ENCODE assay signal across 28 cellular contexts in the genomic region with DNA sequence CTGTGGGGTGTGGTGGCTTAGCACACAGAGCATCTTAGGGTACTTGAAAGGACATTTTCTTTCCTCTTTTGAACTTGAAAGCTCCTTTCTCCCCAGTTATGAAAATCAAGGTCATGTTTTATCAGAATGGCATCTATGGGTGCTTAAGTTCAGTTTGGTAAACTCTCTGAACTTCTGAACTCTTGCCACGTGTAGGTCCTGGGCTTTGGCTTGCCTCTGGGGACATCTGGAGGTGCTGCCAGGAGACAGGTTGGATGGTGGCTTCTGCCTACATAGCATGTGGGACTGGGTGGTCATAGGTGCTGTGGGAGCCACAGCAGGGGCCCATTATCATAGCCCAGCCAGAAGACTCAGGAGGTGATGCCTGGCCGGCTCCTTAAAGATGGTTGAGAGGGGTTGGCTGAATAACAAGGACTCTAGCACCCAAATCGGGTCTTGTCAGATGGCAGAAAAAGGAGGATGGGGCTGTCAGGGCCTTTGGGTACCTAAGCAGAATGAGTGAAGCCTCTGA. TPM values are rescaled to one million over a fixed set of nuclear protein-coding genes. Genes with fewer than 3 reads are reported as not detected.
DNase-seq lines count a peak whose midpoint lies in the region; ATAC-seq, FAIRE-seq and TF ChIP-seq lines count a peak whose summit lies in the region.
"Had no signal": no experiment of that assay in that cellular context is flagged by ENCODE, and none has a peak within 500 bp of the region (broad histone marks: within the 10 kb centered on the region; RNA-seq: fewer than 3 reads in every experiment).

No MANE protein-coding gene starts in this region.

- in situ Hi-C loops in gastrocnemius medialis (cut with MboI; ENCODE audit: low sequenced_read_pairs in 4 of 4): no loop called here

- no peak overlapping the region for H3K4me3 ChIP-seq in CD4-positive, CD25-positive, alpha-beta regulatory T cell (ENCODE audit: low read depth, low read length)
- H3K4me3 ChIP-seq in bronchial epithelial cell (ENCODE audit: low read depth, low read length): no peak overlapping the region
- no peak overlapping the region for H3K4me3 ChIP-seq in gastrocnemius medialis
- H3K4me3 ChIP-seq: GM23248, K562 had no signal

- peaks cover 64% of the 10 kb centered on the region for H3K4me1 Mint-ChIP-seq in activated T-cell treated with anti-CD3 and anti-CD28 coated beads, Interleukin-2, amount 50 U/mL, for 72 hours (ENCODE audit: low read depth)
- peaks cover 16 to 48% (median 34%) of the 10 kb centered on the region in 4 donors for H3K4me1 Mint-ChIP-seq in CD4-positive, CD25-positive, alpha-beta regulatory T cell
- H3K4me1 Mint-ChIP-seq in Calu3 (ENCODE audit: low read depth, unreplicated experiment): peaks cover 19% of the 10 kb centered on the region

- no peaks in the 10 kb centered on the region for H3K27me3 Mint-ChIP-seq in activated T-cell treated with anti-CD3 and anti-CD28 coated beads, Interleukin-2, amount 50 U/mL, for 72 hours (ENCODE audit: low read depth)
- H3K27me3 Mint-ChIP-seq in CD4-positive, CD25-positive, alpha-beta regulatory T cell: no peaks in the 10 kb centered on the region
- H3K27me3 Mint-ChIP-seq in Calu3 (ENCODE audit: unreplicated experiment): no peaks in the 10 kb centered on the region
- H3K27me3 Mint-ChIP-seq: type B pancreatic cell had no signal

- no peaks in the 10 kb centered on the region for H3K9me3 Mint-ChIP-seq in activated T-cell treated with anti-CD3 and anti-CD28 coated beads, Interleukin-2, amount 50 U/mL, for 72 hours
- no peaks in the 10 kb centered on the region for H3K9me3 Mint-ChIP-seq in CD4-positive, CD25-positive, alpha-beta regulatory T cell
- no peaks in the 10 kb centered on the region for H3K9me3 Mint-ChIP-seq in Calu3 (ENCODE audit: low read depth, unreplicated experiment)
- H3K9me3 Mint-ChIP-seq: type B pancreatic cell had no signal

- no peak for DNase-seq in activated T-cell treated with anti-CD3 and anti-CD28 coated beads, Interleukin-2, amount 50 U/mL, for 72 hours
- DNase-seq in activated T-cell treated with anti-CD3 and anti-CD28 coated beads for 4 hours: no peak
- no peak for DNase-seq in CD4-positive, CD25-positive, alpha-beta regulatory T cell
- DNase-seq in bronchial epithelial cell (ENCODE audit: low read depth): no peak
- DNase-seq in posterior vena cava (ENCODE audit: low spot score): peak; percentile 56
- no peak for DNase-seq in Calu3
- no peak for DNase-seq in gastrocnemius medialis
- DNase-seq: activated CD4-positive, alpha-beta T cell treated with anti-CD3 and anti-CD28 coated beads for 4 hours; activated gamma-delta T cell; amniotic stem cell; brain microvascular endothelial cell; GM23248; NCI-H1105 treated with DMSO at 0.1 percent for 48 hours; NCI-H2029; NCI-H524 treated with DMSO at 0.1 percent for 48 hours; occipital lobe; PC-3; stimulated activated CD8-positive, alpha-beta memory T cell treated with anti-CD3 and anti-CD28 coated beads, Interleukin-4, amount 100 ng/mL, for 48 hours; substantia nigra had no signal

- no peaks in the 10 kb centered on the region for H3K27me3 ChIP-seq in CD4-positive, CD25-positive, alpha-beta regulatory T cell (ENCODE audit: control insufficient read depth, insufficient read depth, low read length)
- H3K27me3 ChIP-seq in bronchial epithelial cell (ENCODE audit: control insufficient read depth, insufficient read depth, low read length) (no peaks in the 10 kb centered on the region), gastrocnemius medialis (no peaks in the 10 kb centered on the region)
- H3K27me3 ChIP-seq: brain microvascular endothelial cell had no signal

- H3K36me3 Mint-ChIP-seq in activated T-cell treated with anti-CD3 and anti-CD28 coated beads, Interleukin-2, amount 50 U/mL, for 72 hours (ENCODE audit: insufficient read depth in 2 of 2): peaks cover 0 to 14% of the 10 kb centered on the region in 2 donors
- peaks cover 18% of the 10 kb centered on the region for H3K36me3 Mint-ChIP-seq in CD4-positive, CD25-positive, alpha-beta regulatory T cell
- H3K36me3 Mint-ChIP-seq in Calu3 (ENCODE audit: insufficient read depth, unreplicated experiment): peaks cover 33% of the 10 kb centered on the region

- intact Hi-C loops in posterior vena cava (cut with DNase I): no loop called here
- intact Hi-C loops in Calu3 (cut with micrococcal nuclease; ENCODE audit: unreplicated experiment): no loop called here
- intact Hi-C loops in gastrocnemius medialis (cut with DNase I; ENCODE audit: low total_unique reads): no loop called here

- TF ChIP-seq CTCF in bronchial epithelial cell (IDR thresholded peaks at IDR 0.05; ENCODE audit: insufficient read depth, low read length, severe bottlenecking) (no peak), Calu3 (IDR thresholded peaks at IDR 0.05; ENCODE audit: unreplicated experiment) (no peak), gastrocnemius medialis (IDR thresholded peaks at IDR 0.05 in 4 of 5, conservative IDR thresholded peaks at IDR 0.05 in 1 of 5) (no peak)

- no peak for TF ChIP-seq POLR2A in gastrocnemius medialis (IDR thresholded peaks at IDR 0.05)

- no peak overlapping the region for H3K4me3 Mint-ChIP-seq in activated T-cell treated with anti-CD3 and anti-CD28 coated beads, Interleukin-2, amount 50 U/mL, for 72 hours
- no peak overlapping the region for H3K4me3 Mint-ChIP-seq in CD4-positive, CD25-positive, alpha-beta regulatory T cell
- H3K4me3 Mint-ChIP-seq in Calu3 (ENCODE audit: low read depth, unreplicated experiment): no peak overlapping the region
- H3K4me3 Mint-ChIP-seq: type B pancreatic cell had no signal

- H3K27ac Mint-ChIP-seq in activated T-cell treated with anti-CD3 and anti-CD28 coated beads, Interleukin-2, amount 50 U/mL, for 72 hours: peak overlapping the region; percentile 49
- H3K27ac Mint-ChIP-seq in CD4-positive, CD25-positive, alpha-beta regulatory T cell: peak overlapping the region in 2 of 3 donors; percentile 56 to 66
- no peak overlapping the region for H3K27ac Mint-ChIP-seq in Calu3 (ENCODE audit: unreplicated experiment)
- H3K27ac Mint-ChIP-seq: type B pancreatic cell had no signal

- peak; percentile 13 for FAIRE-seq in bronchial epithelial cell (lab: Jason Lieb, UNC)
- FAIRE-seq: GM12891, K562 had no signal

- ATAC-seq in activated T-cell treated with anti-CD3 and anti-CD28 coated beads, Interleukin-2, amount 50 U/mL, for 72 hours (replicated peaks in 1 of 2): no peak
- no peak for ATAC-seq in CD4-positive, CD25-positive, alpha-beta regulatory T cell (ENCODE audit: low read depth in 2 of 2)
- ATAC-seq in gastrocnemius medialis: no peak
- ATAC-seq in GM19463 (IDR thresholded peaks at IDR 0.05; ENCODE audit: unreplicated experiment): no peak
- ATAC-seq: K562, PC-3, SK-N-SH treated with all-trans-retinoic acid at 6 μM for 48 hours had no signal

- H3K4me1 ChIP-seq in CD4-positive, CD25-positive, alpha-beta regulatory T cell (ENCODE audit: control insufficient read depth, insufficient read depth, low read length, poor library complexity, severe bottlenecking): peaks cover 20% of the 10 kb centered on the region
- H3K4me1 ChIP-seq in gastrocnemius medialis: peaks cover 22 to 27% of the 10 kb centered on the region in 2 donors

- H3K9me3 ChIP-seq in CD4-positive, CD25-positive, alpha-beta regulatory T cell (ENCODE audit: control insufficient read depth in 2 of 2, low read length in 2 of 2): no peaks in the 10 kb centered on the region
- no peaks in the 10 kb centered on the region for H3K9me3 ChIP-seq in gastrocnemius medialis

- CTCF ChIA-PET in Calu3 (lab: Charles Lee): no interaction called here

- H3K27ac ChIP-seq in CD4-positive, CD25-positive, alpha-beta regulatory T cell (ENCODE audit: insufficient read depth, low read length, poor library complexity, severe bottlenecking): no peak overlapping the region
- no peak overlapping the region for H3K27ac ChIP-seq in gastrocnemius medialis
- H3K27ac ChIP-seq: brain microvascular endothelial cell, GM23248 had no signal

- no TSS peak for BruUV-seq in Calu3 (replicated peaks; lab: Mats Ljungman, UMichigan)

- H3K36me3 ChIP-seq in CD4-positive, CD25-positive, alpha-beta regulatory T cell (ENCODE audit: control insufficient read depth, insufficient read depth, low read length): peaks cover 62% of the 10 kb centered on the region
- H3K36me3 ChIP-seq in bronchial epithelial cell (ENCODE audit: control insufficient read depth, insufficient read depth, low read length): peaks cover 14% of the 10 kb centered on the region
- peaks cover 0 to 58% of the 10 kb centered on the region in 2 donors for H3K36me3 ChIP-seq in gastrocnemius medialis

RNA-seq across cellular contexts. Expression of gene GHRL, which starts 15.6 kb away (rescaled TPM):
- total RNA-seq in activated T-cell treated with anti-CD3 and anti-CD28 coated beads, Interleukin-2, amount 50 U/mL, for 72 hours: 1 to 10 TPM in 1 of 2 donors, under 1 TPM in 1; 0.43 to 1.3 TPM
- 1.1 TPM for total RNA-seq in CD4-positive, CD25-positive, alpha-beta regulatory T cell
- under 1 TPM in 3 of 4 donors, not detected in 1; 0.47 to 0.92 (median 0.78) TPM for polyA plus RNA-seq in CD4-positive, CD25-positive, alpha-beta regulatory T cell
- total RNA-seq in bronchial epithelial cell: 0.13 TPM in 1 of 2 replicates, not detected in the other
- total RNA-seq in posterior vena cava: 1 to 10 TPM; 1.0 to 1.2 TPM
- total RNA-seq in Calu3 (2022): 0.85 and 2.1 TPM in 2 replicates
- total RNA-seq in gastrocnemius medialis: not detected
- total RNA-seq: epithelial cell of proximal tubule, GM23248, MCF 10A, occipital lobe, PC-3, pulmonary artery endothelial cell had no signal
- polyA plus RNA-seq: BJ had no signal

RNA-seq across cellular contexts. Expression of gene TATDN2, which starts 28.9 kb away (rescaled TPM):
- total RNA-seq in activated T-cell treated with anti-CD3 and anti-CD28 coated beads, Interleukin-2, amount 50 U/mL, for 72 hours: 10 to 100 TPM; 40.8 to 49.8 TPM
- total RNA-seq in CD4-positive, CD25-positive, alpha-beta regulatory T cell: 86.5 TPM
- polyA plus RNA-seq in CD4-positive, CD25-positive, alpha-beta regulatory T cell: 10 to 100 TPM; 10.2 to 17.4 (median 12.6) TPM
- total RNA-seq in bronchial epithelial cell (7.9 and 8.2 TPM in 2 replicates), posterior vena cava (10 to 100 TPM; 22.2 to 25.3 TPM), Calu3 (2022) (34.2 and 34.3 TPM in 2 replicates), gastrocnemius medialis (10 to 100 TPM; 10.9 to 11.5 (median 10.9) TPM)

RNA-seq across cellular contexts. Expression of gene SEC13, which starts 43.7 kb away (rescaled TPM):
- 10 to 100 TPM; 84.0 to 88.5 TPM for total RNA-seq in activated T-cell treated with anti-CD3 and anti-CD28 coated beads, Interleukin-2, amount 50 U/mL, for 72 hours
- 72.2 TPM for total RNA-seq in CD4-positive, CD25-positive, alpha-beta regulatory T cell
- 100 to 1,000 TPM; 139 to 155 (median 151) TPM for polyA plus RNA-seq in CD4-positive, CD25-positive, alpha-beta regulatory T cell
- total RNA-seq in bronchial epithelial cell: 177 and 188 TPM in 2 replicates
- 10 to 100 TPM; 85.9 to 86.3 TPM for total RNA-seq in posterior vena cava
- 94.8 and 96.8 TPM in 2 replicates for total RNA-seq in Calu3 (2022)
- 100 to 1,000 TPM in 3 of 4 donors, 10 to 100 TPM in 1; 96.1 to 119 (median 111) TPM for total RNA-seq in gastrocnemius medialis
